Comparison of ENCODE assay signal across 9 cellular contexts in genomic region chr3:20141841-20142240, GRCh38. TPM values are rescaled to one million over a fixed set of nuclear protein-coding genes. Genes with fewer than 3 reads are reported as not detected.
DNase-seq lines count a peak whose midpoint lies in the region; ATAC-seq lines count a peak whose summit lies in the region.
"Had no signal": no experiment of that assay in that cellular context is flagged by ENCODE, and none has a peak within 500 bp of the region (broad histone marks: within the 10 kb centered on the region; RNA-seq: fewer than 3 reads in every experiment).

No MANE protein-coding gene starts in this region.

- no peaks in the 10 kb centered on the region for H3K27me3 Mint-ChIP-seq in activated CD4-positive, alpha-beta T cell treated with anti-CD3 and anti-CD28 coated beads, Interleukin-2, amount 10 ng/mL, durations not matched to agents 24 days and 14 days
- H3K27me3 Mint-ChIP-seq in activated CD4-positive, alpha-beta memory T cell treated with anti-CD3 and anti-CD28 coated beads, Interleukin-2, amount 10 ng/mL, durations not matched to agents 7 days and 5 days, result no peaks in the 10 kb centered on the region
- H3K27me3 Mint-ChIP-seq in stimulated activated naive B cell treated with anti-CD40 and anti-IgM and Interleukin-4, amounts not matched to agents 10 μg/mL and 1 μg/mL and 100 μg/mL, for 72 hours, result no peaks in the 10 kb centered on the region

- POLR2A ChIA-PET in activated CD4-positive, alpha-beta memory T cell treated with anti-CD3 and anti-CD28 coated beads, Interleukin-2, amount 10 ng/mL, durations not matched to agents 7 days and 5 days (lab: Charles Lee), result no interaction called here

- intact Hi-C loops in activated CD4-positive, alpha-beta T cell treated with anti-CD3 and anti-CD28 coated beads, Interleukin-2, amount 10 ng/mL, durations not matched to agents 24 days and 14 days (cut with micrococcal nuclease), result no loop called here

- H3K36me3 Mint-ChIP-seq in activated CD4-positive, alpha-beta T cell treated with anti-CD3 and anti-CD28 coated beads, Interleukin-2, amount 10 ng/mL, durations not matched to agents 24 days and 14 days (ENCODE audit: low read depth), result peaks cover 50% of the 10 kb centered on the region
- H3K36me3 Mint-ChIP-seq in activated CD4-positive, alpha-beta memory T cell treated with anti-CD3 and anti-CD28 coated beads, Interleukin-2, amount 10 ng/mL, durations not matched to agents 7 days and 5 days (ENCODE audit: low read depth), result peaks cover 67% of the 10 kb centered on the region
- H3K36me3 Mint-ChIP-seq in stimulated activated naive B cell treated with anti-CD40 and anti-IgM and Interleukin-4, amounts not matched to agents 10 μg/mL and 1 μg/mL and 100 μg/mL, for 72 hours, result peaks cover 28 to 45% of the 10 kb centered on the region in 2 donors

- H3K9me3 Mint-ChIP-seq in activated CD4-positive, alpha-beta T cell treated with anti-CD3 and anti-CD28 coated beads, Interleukin-2, amount 10 ng/mL, durations not matched to agents 24 days and 14 days, result peaks cover 7% of the 10 kb centered on the region
- no peaks in the 10 kb centered on the region for H3K9me3 Mint-ChIP-seq in activated CD4-positive, alpha-beta memory T cell treated with anti-CD3 and anti-CD28 coated beads, Interleukin-2, amount 10 ng/mL, durations not matched to agents 7 days and 5 days
- no peaks in the 10 kb centered on the region for H3K9me3 Mint-ChIP-seq in stimulated activated naive B cell treated with anti-CD40 and anti-IgM and Interleukin-4, amounts not matched to agents 10 μg/mL and 1 μg/mL and 100 μg/mL, for 72 hours

- DNase-seq in NCI-H1092 treated with DMSO at 0.1 percent for 48 hours (lab: John Stamatoyannopoulos, UW) (peak; percentile 74), cerebellar cortex (ENCODE audit: low spot score) (peak; percentile 97), inferior parietal cortex (ENCODE audit: extremely low spot score) (peak; percentile 67), skeletal muscle cell (ENCODE audit: low read depth) (peak; percentile 48)
- no peak for DNase-seq in activated CD4-positive, alpha-beta T cell treated with anti-CD3 and anti-CD28 coated beads, Interleukin-2, amount 10 ng/mL, durations not matched to agents 24 days and 14 days
- no peak for DNase-seq in activated CD4-positive, alpha-beta memory T cell treated with anti-CD3 and anti-CD28 coated beads, Interleukin-2, amount 10 ng/mL, durations not matched to agents 7 days and 5 days
- DNase-seq in stimulated activated naive B cell treated with anti-CD40 and anti-IgM and Interleukin-4, amounts not matched to agents 10 μg/mL and 1 μg/mL and 100 μg/mL, for 72 hours, result no peak
- DNase-seq: stimulated activated naive CD4-positive, alpha-beta T cell had no signal

- ATAC-seq in HG03460 (IDR thresholded peaks at IDR 0.05; ENCODE audit: unreplicated experiment), result no peak
- ATAC-seq in stimulated activated naive B cell treated with anti-CD40 and anti-IgM and Interleukin-4, amounts not matched to agents 10 μg/mL and 1 μg/mL and 100 μg/mL, for 72 hours (replicated peaks), result no peak

- CTCF ChIA-PET in activated CD4-positive, alpha-beta memory T cell treated with anti-CD3 and anti-CD28 coated beads, Interleukin-2, amount 10 ng/mL, durations not matched to agents 7 days and 5 days (lab: Charles Lee), result no interaction called here

- H3K4me3 Mint-ChIP-seq in activated CD4-positive, alpha-beta T cell treated with anti-CD3 and anti-CD28 coated beads, Interleukin-2, amount 10 ng/mL, durations not matched to agents 24 days and 14 days, result no peak overlapping the region
- H3K4me3 Mint-ChIP-seq in activated CD4-positive, alpha-beta memory T cell treated with anti-CD3 and anti-CD28 coated beads, Interleukin-2, amount 10 ng/mL, durations not matched to agents 7 days and 5 days, result no peak overlapping the region
- no peak overlapping the region for H3K4me3 Mint-ChIP-seq in stimulated activated naive B cell treated with anti-CD40 and anti-IgM and Interleukin-4, amounts not matched to agents 10 μg/mL and 1 μg/mL and 100 μg/mL, for 72 hours

- H3K27ac Mint-ChIP-seq in activated CD4-positive, alpha-beta T cell treated with anti-CD3 and anti-CD28 coated beads, Interleukin-2, amount 10 ng/mL, durations not matched to agents 24 days and 14 days, result no peak overlapping the region
- H3K27ac Mint-ChIP-seq in activated CD4-positive, alpha-beta memory T cell treated with anti-CD3 and anti-CD28 coated beads, Interleukin-2, amount 10 ng/mL, durations not matched to agents 7 days and 5 days, result no peak overlapping the region
- no peak overlapping the region for H3K27ac Mint-ChIP-seq in stimulated activated naive B cell treated with anti-CD40 and anti-IgM and Interleukin-4, amounts not matched to agents 10 μg/mL and 1 μg/mL and 100 μg/mL, for 72 hours

- no peaks in the 10 kb centered on the region for H3K4me1 Mint-ChIP-seq in activated CD4-positive, alpha-beta T cell treated with anti-CD3 and anti-CD28 coated beads, Interleukin-2, amount 10 ng/mL, durations not matched to agents 24 days and 14 days
- no peaks in the 10 kb centered on the region for H3K4me1 Mint-ChIP-seq in activated CD4-positive, alpha-beta memory T cell treated with anti-CD3 and anti-CD28 coated beads, Interleukin-2, amount 10 ng/mL, durations not matched to agents 7 days and 5 days
- peaks cover 3 to 6% of the 10 kb centered on the region in 2 donors for H3K4me1 Mint-ChIP-seq in stimulated activated naive B cell treated with anti-CD40 and anti-IgM and Interleukin-4, amounts not matched to agents 10 μg/mL and 1 μg/mL and 100 μg/mL, for 72 hours

- no peak overlapping the region for H3K4me3 ChIP-seq in skeletal muscle cell (ENCODE audit: low read depth, low read length)

RNA-seq across cellular contexts. Expression of gene SGO1, which starts 44.2 kb away (rescaled TPM):
- total RNA-seq in activated CD4-positive, alpha-beta T cell treated with anti-CD3 and anti-CD28 coated beads, Interleukin-2, amount 10 ng/mL, durations not matched to agents 24 days and 14 days, result 20.0 and 23.6 TPM in 2 replicates
- total RNA-seq in activated CD4-positive, alpha-beta memory T cell treated with anti-CD3 and anti-CD28 coated beads, Interleukin-2, amount 10 ng/mL, durations not matched to agents 7 days and 5 days, result 10 to 100 TPM; 38.3 to 39.4 TPM

Comparison
In these comparisons a context has a peak if more than half of its experiments do, and no peak if none do; other contexts are left out.
1. DNase-seq: peak in NCI-H1092 treated with DMSO at 0.1 percent for 48 hours (single experiment), cerebellar cortex (single experiment), inferior parietal cortex (single experiment) and skeletal muscle cell (single experiment); none in activated CD4-positive, alpha-beta T cell treated with anti-CD3 and anti-CD28 coated beads, Interleukin-2, amount 10 ng/mL, durations not matched to agents 24 days and 14 days (single experiment), activated CD4-positive, alpha-beta memory T cell treated with anti-CD3 and anti-CD28 coated beads, Interleukin-2, amount 10 ng/mL, durations not matched to agents 7 days and 5 days (single experiment) and stimulated activated naive B cell treated with anti-CD40 and anti-IgM and Interleukin-4, amounts not matched to agents 10 μg/mL and 1 μg/mL and 100 μg/mL, for 72 hours (single experiment).